8 cellular contexts compared by ENCODE assay signal in the genomic region with DNA sequence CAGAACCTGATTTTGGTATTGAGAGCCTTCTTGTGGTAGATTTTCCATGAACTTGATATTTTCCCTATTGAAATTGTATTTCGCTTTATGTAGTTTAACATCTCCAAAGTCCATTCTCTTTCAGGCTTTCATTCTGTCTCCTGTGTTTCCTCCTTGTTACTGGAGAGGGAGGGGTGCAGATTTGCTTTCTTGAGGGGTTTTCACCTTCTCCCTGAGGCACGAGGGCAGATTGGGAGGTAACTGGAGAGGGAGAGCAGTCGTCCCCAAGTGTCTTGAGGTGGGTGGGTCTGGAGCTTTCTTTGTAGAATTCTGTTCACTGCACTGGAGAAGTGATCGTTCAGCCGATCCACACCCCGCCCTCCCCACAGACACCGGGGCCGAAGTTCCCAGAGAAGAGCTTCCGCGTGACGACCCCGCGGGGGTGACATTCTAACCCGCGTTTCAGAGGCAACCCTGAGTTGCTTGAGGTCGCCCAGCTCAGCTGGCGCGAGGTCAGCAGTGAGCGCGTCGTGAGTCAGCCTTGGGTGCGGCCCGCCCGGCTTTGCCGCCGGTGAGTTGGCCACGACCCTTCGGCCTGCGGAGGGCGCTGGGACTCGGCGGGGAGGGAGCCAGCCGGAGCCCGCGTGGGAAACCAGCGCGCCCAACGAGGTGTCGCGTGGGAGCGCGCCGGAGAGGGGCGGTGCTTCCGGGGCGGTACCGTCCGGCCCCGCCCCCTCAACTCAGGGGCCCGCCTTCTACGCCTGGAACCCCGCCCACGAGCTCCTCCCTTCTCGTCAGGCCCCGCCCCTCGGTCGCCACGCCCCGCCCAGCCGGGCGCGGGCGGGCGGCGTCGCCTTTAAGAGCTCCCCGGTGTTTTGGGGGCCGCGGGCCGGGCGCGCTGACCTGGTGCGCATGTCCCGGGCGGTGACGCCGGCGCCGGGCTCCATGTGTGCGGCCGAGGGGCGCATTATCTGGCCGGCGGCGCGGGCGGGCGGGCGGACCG.
DNase-seq lines count a peak whose midpoint lies in the region; ATAC-seq and TF ChIP-seq lines count a peak whose summit lies in the region.

A gene with protein sequence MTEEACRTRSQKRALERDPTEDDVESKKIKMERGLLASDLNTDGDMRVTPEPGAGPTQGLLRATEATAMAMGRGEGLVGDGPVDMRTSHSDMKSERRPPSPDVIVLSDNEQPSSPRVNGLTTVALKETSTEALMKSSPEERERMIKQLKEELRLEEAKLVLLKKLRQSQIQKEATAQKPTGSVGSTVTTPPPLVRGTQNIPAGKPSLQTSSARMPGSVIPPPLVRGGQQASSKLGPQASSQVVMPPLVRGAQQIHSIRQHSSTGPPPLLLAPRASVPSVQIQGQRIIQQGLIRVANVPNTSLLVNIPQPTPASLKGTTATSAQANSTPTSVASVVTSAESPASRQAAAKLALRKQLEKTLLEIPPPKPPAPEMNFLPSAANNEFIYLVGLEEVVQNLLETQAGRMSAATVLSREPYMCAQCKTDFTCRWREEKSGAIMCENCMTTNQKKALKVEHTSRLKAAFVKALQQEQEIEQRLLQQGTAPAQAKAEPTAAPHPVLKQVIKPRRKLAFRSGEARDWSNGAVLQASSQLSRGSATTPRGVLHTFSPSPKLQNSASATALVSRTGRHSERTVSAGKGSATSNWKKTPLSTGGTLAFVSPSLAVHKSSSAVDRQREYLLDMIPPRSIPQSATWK (plus strand): TSS at position 797 of the 982 bp plus-strand sequence. CDS start 59,671 bp downstream, outside the sequence.

- peak within 1 kb of the TSS; percentile 58 for H3K27ac ChIP-seq in caudate nucleus (ENCODE audit: low read depth, low read length)

- H3K4me3 ChIP-seq in AG04449 (ENCODE audit: low read depth, low read length) = peak within 1 kb of the TSS; percentile 75

- POLR2A ChIA-PET in AG04449 (lab: Yijun Ruan, JAX) = interaction anchor here (0.5 to 1.2 kb wide), 8 partner anchors 9 to 85 kb away, joined by 3 to 9 read pairs (median 5); no protein-coding TSS in a partner anchor

- ATAC-seq in GM18858 (IDR thresholded peaks at IDR 0.05; ENCODE audit: unreplicated experiment) = peak; percentile 50
- peak; percentile 67 for ATAC-seq in HG03095 (IDR thresholded peaks at IDR 0.05; ENCODE audit: unreplicated experiment)

- CTCF ChIA-PET in AG04449 (lab: Yijun Ruan, JAX) = interaction anchor here (0.6 to 6.0 kb wide), 11 partner anchors 9 to 111 kb away, joined by 3 to 41 read pairs (median 5); partner anchors contain the start of gene NDUFA13

- TF ChIP-seq CTCF in AG04449 (IDR thresholded peaks at IDR 0.05; ENCODE audit: insufficient read depth, low read length, missing control alignments) = peak; percentile 48

- DNase-seq in AG04449 (ENCODE audit: low read depth, low spot score) (no peak), NCI-H2196 (lab: John Stamatoyannopoulos, UW; ENCODE audit: unreplicated experiment) (peak; percentile 91), caudate nucleus (lab: John Stamatoyannopoulos, UW) (peak in 60 of 61 donors; percentile 37 to 97 (median 91)), iris pigment epithelial cell (ENCODE audit: low read depth) (peak; percentile 90)
- DNase-seq in activated CD4-positive, CD25-positive, alpha-beta regulatory T cell (lab: John Stamatoyannopoulos, UW) = peak; percentile 82 to 87 (median 86)
- peak; percentile 81 to 83 for DNase-seq in stimulated activated CD4-positive, alpha-beta T cell treated with anti-CD3 and anti-CD28 coated beads, Interleukin-12 subunit alpha, Interleukin-12 subunit beta, amount 100 ng/mL, for 24 hours (ENCODE audit: low read depth in 2 of 2)
